Comparison of ENCODE assay signal across 1 cellular context in genomic region chr6:37257634-37258404, GRCh38.
TF ChIP-seq lines count a peak whose summit lies in the region.

A gene with protein sequence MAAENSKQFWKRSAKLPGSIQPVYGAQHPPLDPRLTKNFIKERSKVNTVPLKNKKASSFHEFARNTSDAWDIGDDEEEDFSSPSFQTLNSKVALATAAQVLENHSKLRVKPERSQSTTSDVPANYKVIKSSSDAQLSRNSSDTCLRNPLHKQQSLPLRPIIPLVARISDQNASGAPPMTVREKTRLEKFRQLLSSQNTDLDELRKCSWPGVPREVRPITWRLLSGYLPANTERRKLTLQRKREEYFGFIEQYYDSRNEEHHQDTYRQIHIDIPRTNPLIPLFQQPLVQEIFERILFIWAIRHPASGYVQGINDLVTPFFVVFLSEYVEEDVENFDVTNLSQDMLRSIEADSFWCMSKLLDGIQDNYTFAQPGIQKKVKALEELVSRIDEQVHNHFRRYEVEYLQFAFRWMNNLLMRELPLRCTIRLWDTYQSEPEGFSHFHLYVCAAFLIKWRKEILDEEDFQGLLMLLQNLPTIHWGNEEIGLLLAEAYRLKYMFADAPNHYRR (plus strand): TSS chr6:37257772. CDS start chr6:37257918, 146 bp downstream.
TMEM217 (minus strand) TSS chr6:37258144; CDS start chr6:37219030, 39,114 bp downstream.

TF ChIP-seq in HepG2, 621 proteins besides CTCF, POLR2A, EP300 and RAD21 (continued from another document and continues in another):
- TF ChIP-seq, protein P1, sequence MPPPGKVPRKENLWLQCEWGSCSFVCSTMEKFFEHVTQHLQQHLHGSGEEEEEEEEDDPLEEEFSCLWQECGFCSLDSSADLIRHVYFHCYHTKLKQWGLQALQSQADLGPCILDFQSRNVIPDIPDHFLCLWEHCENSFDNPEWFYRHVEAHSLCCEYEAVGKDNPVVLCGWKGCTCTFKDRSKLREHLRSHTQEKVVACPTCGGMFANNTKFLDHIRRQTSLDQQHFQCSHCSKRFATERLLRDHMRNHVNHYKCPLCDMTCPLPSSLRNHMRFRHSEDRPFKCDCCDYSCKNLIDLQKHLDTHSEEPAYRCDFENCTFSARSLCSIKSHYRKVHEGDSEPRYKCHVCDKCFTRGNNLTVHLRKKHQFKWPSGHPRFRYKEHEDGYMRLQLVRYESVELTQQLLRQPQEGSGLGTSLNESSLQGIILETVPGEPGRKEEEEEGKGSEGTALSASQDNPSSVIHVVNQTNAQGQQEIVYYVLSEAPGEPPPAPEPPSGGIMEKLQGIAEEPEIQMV (CRISPR knock-in tag; IDR thresholded peaks at IDR 0.05; ENCODE audit: low read depth) = peak; percentile 47; the same call in 1 of the 2 replicates
- TF ChIP-seq NCOA2 (CRISPR knock-in tag; IDR thresholded peaks at IDR 0.05) (no peak), ZNF224 (CRISPR knock-in tag; IDR thresholded peaks at IDR 0.05) (peak; percentile 75; the same call in 1 of the 2 replicates), ZBTB3 (CRISPR knock-in tag; IDR thresholded peaks at IDR 0.05; ENCODE audit: borderline replicate concordance, low read depth) (peak; percentile 83; the same call in 1 of the 2 replicates), ZBTB33 (CRISPR knock-in tag; IDR thresholded peaks at IDR 0.05) (no peak), ZNF780A (CRISPR knock-in tag; IDR thresholded peaks at IDR 0.05) (no peak), ZNF841 (CRISPR knock-in tag; IDR thresholded peaks at IDR 0.05; ENCODE audit: borderline replicate concordance) (no peak), HNRNPL (IDR thresholded peaks at IDR 0.05; ENCODE audit: low read depth, low read length) (peak; percentile 73), SMAD1 (CRISPR knock-in tag; IDR thresholded peaks at IDR 0.05; ENCODE audit: borderline replicate concordance, low read depth) (peak; percentile 55; the same call in 1 of the 2 replicates), ZNF326 (CRISPR knock-in tag; IDR thresholded peaks at IDR 0.05; ENCODE audit: borderline replicate concordance) (no peak), ZNF547 (CRISPR knock-in tag; IDR thresholded peaks at IDR 0.05) (peak; percentile 86; the same call in 1 of the 2 replicates), HOXA3 (CRISPR knock-in tag; IDR thresholded peaks at IDR 0.05) (peak; percentile 97), KDM5B (CRISPR knock-in tag; IDR thresholded peaks at IDR 0.05; ENCODE audit: borderline replicate concordance) (peak; percentile 94; the same call in 1 of the 2 replicates), ZNF143 (CRISPR knock-in tag; IDR thresholded peaks at IDR 0.05) (no peak; the same call in 1 of the 2 replicates), HES4 (CRISPR knock-in tag; IDR thresholded peaks at IDR 0.05; ENCODE audit: borderline replicate concordance) (no peak), REL (CRISPR knock-in tag; conservative IDR thresholded peaks at IDR 0.05) (no peak), MTF1 (CRISPR knock-in tag; IDR thresholded peaks at IDR 0.05) (no peak), FOXP1 (IDR thresholded peaks at IDR 0.05) (no peak), FOXP1 (CRISPR knock-in tag; IDR thresholded peaks at IDR 0.05) (no peak), TBL1XR1 (IDR thresholded peaks at IDR 0.05; ENCODE audit: borderline replicate concordance, low read length, partially characterized antibody) (no peak), ZNF468 (CRISPR knock-in tag; IDR thresholded peaks at IDR 0.05) (peak; percentile 52; the same call in 1 of the 2 replicates), HNRNPK (IDR thresholded peaks at IDR 0.05; ENCODE audit: low read depth, low read length, poor library complexity, severe bottlenecking) (no peak), RFXAP (CRISPR knock-in tag; IDR thresholded peaks at IDR 0.05; ENCODE audit: borderline replicate concordance) (peak; percentile 92; the same call in 1 of the 2 replicates), E2F5 (CRISPR knock-in tag; conservative IDR thresholded peaks at IDR 0.05) (peak; percentile 13; the same call in 1 of the 2 replicates), SP2 (CRISPR knock-in tag; IDR thresholded peaks at IDR 0.05) (peak; percentile 84), CHD2 (IDR thresholded peaks at IDR 0.05; ENCODE audit: low read depth, low read length) (peak; percentile 54; the same call in 1 of the 2 replicates), ONECUT2 (CRISPR knock-in tag; IDR thresholded peaks at IDR 0.05) (no peak), SAFB2 (CRISPR knock-in tag; IDR thresholded peaks at IDR 0.05; ENCODE audit: borderline replicate concordance, low read depth) (peak; percentile 95; the same call in 1 of the 2 replicates), NFE2L1 (CRISPR knock-in tag; IDR thresholded peaks at IDR 0.05; ENCODE audit: borderline replicate concordance) (peak; percentile 82; the same call in 1 of the 2 replicates), DPF2 (CRISPR knock-in tag; IDR thresholded peaks at IDR 0.05; ENCODE audit: borderline replicate concordance, low read depth) (no peak), ZKSCAN5 (CRISPR knock-in tag; IDR thresholded peaks at IDR 0.05) (peak; percentile 82; the same call in 1 of the 2 replicates), NFKB2 (CRISPR knock-in tag; IDR thresholded peaks at IDR 0.05; ENCODE audit: borderline replicate concordance) (no peak), PHF5A (CRISPR knock-in tag; IDR thresholded peaks at IDR 0.05; ENCODE audit: low read depth, unreplicated experiment) (peak; percentile 54), ELF1 (CRISPR knock-in tag; IDR thresholded peaks at IDR 0.05) (peak; percentile 74), TAF1 (CRISPR knock-in tag; IDR thresholded peaks at IDR 0.05) (peak; percentile 94), ZNF12 (CRISPR knock-in tag; IDR thresholded peaks at IDR 0.05) (peak; percentile 39; the same call in 1 of the 2 replicates), ZSCAN22 (CRISPR knock-in tag; IDR thresholded peaks at IDR 0.05) (peak; percentile 49; the same call in 1 of the 2 replicates), MZF1 (CRISPR knock-in tag; IDR thresholded peaks at IDR 0.05; ENCODE audit: borderline replicate concordance) (peak; percentile 63; the same call in 1 of the 2 replicates), HNF1A (IDR thresholded peaks at IDR 0.05; ENCODE audit: low read depth) (no peak), HNF1A (CRISPR knock-in tag; IDR thresholded peaks at IDR 0.05; ENCODE audit: borderline replicate concordance) (peak; percentile 52; the same call in 1 of the 2 replicates), ELK4 (CRISPR knock-in tag; IDR thresholded peaks at IDR 0.05; ENCODE audit: borderline replicate concordance) (no peak), KLF9 (CRISPR knock-in tag; IDR thresholded peaks at IDR 0.05; ENCODE audit: low read depth) (no peak), FIP1L1 (IDR thresholded peaks at IDR 0.05; ENCODE audit: borderline replicate concordance, insufficient read depth, low read depth, low read length) (no peak), ZNF24 (IDR thresholded peaks at IDR 0.05) (no peak), RFX3 (CRISPR knock-in tag; IDR thresholded peaks at IDR 0.05) (no peak), YEATS4 (CRISPR knock-in tag; IDR thresholded peaks at IDR 0.05; ENCODE audit: borderline replicate concordance) (peak; percentile 21; the same call in 1 of the 2 replicates), MXI1 (IDR thresholded peaks at IDR 0.05; ENCODE audit: borderline replicate concordance, low read depth, low read length) (no peak; the same call in 2 of the 3 replicates), PCBP1 (IDR thresholded peaks at IDR 0.05; ENCODE audit: borderline replicate concordance, low read depth, low read length) (0 out of 2 replicates have a peak, but pooled peaks have one; percentile 9)
- TF ChIP-seq, protein P2, sequence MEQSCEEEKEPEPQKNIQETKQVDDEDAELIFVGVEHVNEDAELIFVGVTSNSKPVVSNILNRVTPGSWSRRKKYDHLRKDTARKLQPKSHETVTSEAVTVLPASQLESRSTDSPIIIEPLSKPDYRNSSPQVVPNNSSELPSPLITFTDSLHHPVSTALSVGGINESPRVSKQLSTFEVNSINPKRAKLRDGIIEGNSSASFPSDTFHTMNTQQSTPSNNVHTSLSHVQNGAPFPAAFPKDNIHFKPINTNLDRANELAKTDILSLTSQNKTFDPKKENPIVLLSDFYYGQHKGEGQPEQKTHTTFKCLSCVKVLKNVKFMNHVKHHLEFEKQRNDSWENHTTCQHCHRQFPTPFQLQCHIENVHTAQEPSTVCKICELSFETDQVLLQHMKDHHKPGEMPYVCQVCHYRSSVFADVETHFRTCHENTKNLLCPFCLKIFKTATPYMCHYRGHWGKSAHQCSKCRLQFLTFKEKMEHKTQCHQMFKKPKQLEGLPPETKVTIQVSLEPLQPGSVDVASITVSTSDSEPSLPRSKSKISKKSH (CRISPR knock-in tag; IDR thresholded peaks at IDR 0.05; ENCODE audit: borderline replicate concordance) = peak; percentile 82; the same call in 1 of the 2 replicates
- TF ChIP-seq, protein P3, sequence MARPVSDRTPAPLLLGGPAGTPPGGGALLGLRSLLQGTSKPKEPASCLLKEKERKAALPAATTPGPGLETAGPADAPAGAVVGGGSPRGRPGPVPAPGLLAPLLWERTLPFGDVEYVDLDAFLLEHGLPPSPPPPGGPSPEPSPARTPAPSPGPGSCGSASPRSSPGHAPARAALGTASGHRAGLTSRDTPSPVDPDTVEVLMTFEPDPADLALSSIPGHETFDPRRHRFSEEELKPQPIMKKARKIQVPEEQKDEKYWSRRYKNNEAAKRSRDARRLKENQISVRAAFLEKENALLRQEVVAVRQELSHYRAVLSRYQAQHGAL (CRISPR knock-in tag; IDR thresholded peaks at IDR 0.05; ENCODE audit: not compliant biosample characterization) = no peak
- TF ChIP-seq, protein P4, sequence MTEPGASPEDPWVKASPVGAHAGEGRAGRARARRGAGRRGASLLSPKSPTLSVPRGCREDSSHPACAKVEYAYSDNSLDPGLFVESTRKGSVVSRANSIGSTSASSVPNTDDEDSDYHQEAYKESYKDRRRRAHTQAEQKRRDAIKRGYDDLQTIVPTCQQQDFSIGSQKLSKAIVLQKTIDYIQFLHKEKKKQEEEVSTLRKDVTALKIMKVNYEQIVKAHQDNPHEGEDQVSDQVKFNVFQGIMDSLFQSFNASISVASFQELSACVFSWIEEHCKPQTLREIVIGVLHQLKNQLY (CRISPR knock-in tag; IDR thresholded peaks at IDR 0.05) = no peak
- TF ChIP-seq, protein P5, sequence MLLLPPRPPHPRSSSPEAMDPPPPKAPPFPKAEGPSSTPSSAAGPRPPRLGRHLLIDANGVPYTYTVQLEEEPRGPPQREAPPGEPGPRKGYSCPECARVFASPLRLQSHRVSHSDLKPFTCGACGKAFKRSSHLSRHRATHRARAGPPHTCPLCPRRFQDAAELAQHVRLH (CRISPR knock-in tag; IDR thresholded peaks at IDR 0.05; ENCODE audit: borderline replicate concordance, low read depth) = peak; percentile 79; the same call in 1 of the 2 replicates
